Comparison of ENCODE assay signal across 8 cellular contexts in genomic region chr9:126471084-126471611, GRCh38.
DNase-seq lines count a peak whose midpoint lies in the region; ATAC-seq lines count a peak whose summit lies in the region.

No MANE protein-coding gene starts in this region.

- DNase-seq in EL, result peak; percentile 73
- DNase-seq in UCSD-AML1 (lab: John Stamatoyannopoulos, UW; ENCODE audit: unreplicated experiment), result peak; percentile 91
- peak; percentile 38 for DNase-seq in astrocyte of the hippocampus (ENCODE audit: low read depth, low spot score)
- DNase-seq in mucosa of gallbladder (ENCODE audit: low spot score), result peak; percentile 81
- no peak for DNase-seq in NCI-H69 (lab: John Stamatoyannopoulos, UW)
- no peak for DNase-seq in NCI-H187 treated with DMSO at 0.1 percent for 48 hours (lab: John Stamatoyannopoulos, UW)

- H3K9me3 Mint-ChIP-seq in stimulated activated memory B cell treated with anti-CD40 and anti-IgM and Interleukin-4, amounts not matched to agents 10 μg/mL and 1 μg/mL and 100 μg/mL, for 72 hours, result no peaks in the 10 kb centered on the region

- peak overlapping the region; percentile 69 for H3K4me3 Mint-ChIP-seq in stimulated activated memory B cell treated with anti-CD40 and anti-IgM and Interleukin-4, amounts not matched to agents 10 μg/mL and 1 μg/mL and 100 μg/mL, for 72 hours

- H3K27ac Mint-ChIP-seq in stimulated activated memory B cell treated with anti-CD40 and anti-IgM and Interleukin-4, amounts not matched to agents 10 μg/mL and 1 μg/mL and 100 μg/mL, for 72 hours, result peak overlapping the region; percentile 83

- peaks cover 5% of the 10 kb centered on the region for H3K36me3 Mint-ChIP-seq in stimulated activated memory B cell treated with anti-CD40 and anti-IgM and Interleukin-4, amounts not matched to agents 10 μg/mL and 1 μg/mL and 100 μg/mL, for 72 hours

- H3K27me3 Mint-ChIP-seq in stimulated activated memory B cell treated with anti-CD40 and anti-IgM and Interleukin-4, amounts not matched to agents 10 μg/mL and 1 μg/mL and 100 μg/mL, for 72 hours, result peaks cover 6% of the 10 kb centered on the region

- ATAC-seq in HG03175 (IDR thresholded peaks at IDR 0.05; ENCODE audit: unreplicated experiment), result peak; percentile 79
- ATAC-seq in stimulated activated memory B cell treated with anti-CD40 and anti-IgM and Interleukin-4, amounts not matched to agents 10 μg/mL and 1 μg/mL and 100 μg/mL, for 72 hours, result peak; percentile 88

- H3K4me1 Mint-ChIP-seq in stimulated activated memory B cell treated with anti-CD40 and anti-IgM and Interleukin-4, amounts not matched to agents 10 μg/mL and 1 μg/mL and 100 μg/mL, for 72 hours, result peaks cover 45% of the 10 kb centered on the region

Comparison
In these comparisons a context has a peak if more than half of its experiments do, and no peak if none do; other contexts are left out.
1. DNase-seq: peak in EL (single experiment), UCSD-AML1 (single experiment), astrocyte of the hippocampus (single experiment) and mucosa of gallbladder (single experiment); none in NCI-H69 (single experiment) and NCI-H187 treated with DMSO at 0.1 percent for 48 hours (single experiment).